In the genomic region with DNA sequence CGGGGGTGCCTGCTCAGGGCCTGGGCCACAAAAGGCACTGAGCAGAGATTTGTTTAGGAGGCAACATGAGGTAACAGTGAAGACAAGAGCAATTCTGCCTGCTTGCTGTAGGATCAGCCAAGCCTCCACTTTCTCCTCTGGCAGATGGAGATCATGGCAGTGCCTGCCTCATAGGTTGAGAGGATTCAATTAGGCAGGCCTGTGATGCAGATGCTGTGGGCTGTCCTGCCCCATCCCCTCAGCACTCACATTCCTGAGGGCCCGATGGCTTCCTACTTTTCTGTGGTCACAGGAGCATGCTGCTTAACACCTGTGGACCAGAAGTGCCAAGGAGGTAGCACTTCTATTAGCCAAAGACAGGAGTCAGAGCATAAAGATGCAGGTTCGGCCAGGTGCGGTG, we compare ENCODE assay signal across 7 cellular contexts. TPM values are rescaled to one million over a fixed set of nuclear protein-coding genes. Genes with fewer than 3 reads are reported as not detected.
"Had no signal": no experiment of that assay in that cellular context is flagged by ENCODE, and none has a peak within 500 bp of the region (broad histone marks: within the 10 kb centered on the region; RNA-seq: fewer than 3 reads in every experiment).

No MANE protein-coding gene starts in this region.

- H3K4me1 Mint-ChIP-seq: H9 had no signal

- H3K27ac ChIP-seq: GM23248 had no signal

- H3K27ac Mint-ChIP-seq: H9 had no signal

- H3K4me3 ChIP-seq: GM23248, K562 had no signal

- ATAC-seq: K562 had no signal

- H3K4me3 Mint-ChIP-seq: H9 had no signal

- H2AFZ ChIP-seq: GM23248 had no signal

- H3K9ac ChIP-seq: GM23248 had no signal

- H3K9me3 Mint-ChIP-seq: H9 had no signal

- DNase-seq: GM23248, H9, HCEC 1CT, IMR-90 had no signal

RNA-seq across cellular contexts. Expression of a gene that starts 1.2 kb away (rescaled TPM):
- total RNA-seq: GM23248, H1, H9, HT-29, IMR-90, K562 had no signal
- polyA plus RNA-seq: GM23248, IMR-90, K562 had no signal

RNA-seq across cellular contexts. Expression of a gene that starts 39.2 kb away (rescaled TPM):
- total RNA-seq: HT-29, K562 had no signal
- polyA plus RNA-seq: K562 had no signal

RNA-seq across cellular contexts. Expression of a gene that starts 40.6 kb away (rescaled TPM):
- total RNA-seq: GM23248, H1, H9, HT-29, IMR-90, K562 had no signal
- polyA plus RNA-seq: GM23248, IMR-90, K562 had no signal
